Comparison of ENCODE assay signal across 8 cellular contexts in the genomic region with DNA sequence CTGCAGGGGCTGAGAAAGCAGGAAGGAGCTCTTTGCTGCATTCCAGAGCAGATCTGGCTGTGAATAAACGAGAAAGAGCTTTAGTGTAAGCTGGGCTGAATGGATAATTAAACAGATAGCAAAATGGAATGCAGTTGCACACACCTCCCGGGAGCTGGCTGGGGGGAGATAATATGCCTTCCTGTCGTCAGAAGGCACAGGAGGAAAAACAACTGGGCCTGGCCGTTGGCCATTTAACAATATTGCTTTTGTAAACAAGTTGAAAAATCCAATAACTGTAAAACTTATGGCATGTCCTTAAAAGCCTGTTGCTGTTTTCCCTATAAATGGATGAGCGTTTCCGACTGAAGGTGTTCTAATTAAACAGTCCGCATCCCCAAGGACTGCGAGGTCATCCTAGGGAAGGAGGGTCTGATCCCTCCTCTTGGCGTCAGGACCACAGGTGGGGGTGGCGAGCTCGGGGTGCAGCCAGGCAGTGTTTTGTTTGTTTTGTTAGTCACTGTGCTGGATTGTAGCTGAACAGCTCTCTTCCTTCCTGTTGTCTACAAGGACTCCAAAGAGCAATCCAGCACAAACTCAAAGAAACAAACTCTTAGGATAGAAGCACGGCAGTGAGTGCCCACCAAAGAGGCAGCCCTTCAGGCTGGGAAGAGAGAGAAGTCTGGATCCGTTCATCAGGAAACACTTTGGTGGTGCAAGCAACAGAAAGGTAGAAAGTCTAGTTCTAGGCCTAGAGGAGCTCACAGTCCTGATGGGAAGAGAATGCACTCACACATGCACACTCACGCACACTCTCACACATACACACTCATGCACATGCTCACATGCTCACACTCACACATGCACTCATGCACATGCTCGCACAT.
A peak's percentile ranks its signal among the peaks of the same experiment; 100 is the strongest.
DNase-seq lines count a peak whose midpoint lies in the region; ATAC-seq and TF ChIP-seq lines count a peak whose summit lies in the region.

No MANE protein-coding gene starts in this region.

- CTCF ChIA-PET in CD4-positive, alpha-beta T cell (lab: Charles Lee) = no interaction called here

- POLR2A ChIA-PET in CD4-positive, alpha-beta T cell (lab: Charles Lee) = no interaction called here

- no peaks in the 10 kb centered on the region for H3K4me1 Mint-ChIP-seq in CD4-positive, alpha-beta T cell (ENCODE audit: low read depth)

- peaks cover 28% of the 10 kb centered on the region for H3K9me3 ChIP-seq in NT2/D1 (ENCODE audit: insufficient read depth, low read length)
- H3K9me3 ChIP-seq in osteoblast (ENCODE audit: low read depth, low read length) = peaks cover 5% of the 10 kb centered on the region
- peaks cover 11% of the 10 kb centered on the region for H3K9me3 ChIP-seq in CD4-positive, alpha-beta T cell (ENCODE audit: control insufficient read depth, low read length)

- H3K9ac ChIP-seq in NT2/D1 (ENCODE audit: insufficient read length, low read depth) = no peak overlapping the region

- no peaks in the 10 kb centered on the region for H3K36me3 Mint-ChIP-seq in CD4-positive, alpha-beta T cell (ENCODE audit: low read depth)

- DNase-seq in EH (ENCODE audit: low read depth) (peak; percentile 74), NT2/D1 (ENCODE audit: low read depth, low spot score) (peak; percentile 47), epithelial cell of prostate (ENCODE audit: low read depth, low spot score) (peak; percentile 33), osteoblast (ENCODE audit: insufficient read length, low spot score, missing footprints) (peak; percentile 84), NCI-H2029 (lab: John Stamatoyannopoulos, UW) (no peak), HUDEP-2 (lab: John Stamatoyannopoulos, UW; ENCODE audit: unreplicated experiment in 76 of 76) (no peak)
- DNase-seq in CD4-positive, alpha-beta T cell = no peak

- H3K36me3 ChIP-seq in NT2/D1 (ENCODE audit: insufficient read depth, insufficient read length, low read length) = no peaks in the 10 kb centered on the region
- H3K36me3 ChIP-seq in osteoblast (ENCODE audit: insufficient read depth, low read length) = no peaks in the 10 kb centered on the region

- no peaks in the 10 kb centered on the region for H3K9me3 Mint-ChIP-seq in CD4-positive, alpha-beta T cell

- no peaks in the 10 kb centered on the region for H3K27me3 Mint-ChIP-seq in CD4-positive, alpha-beta T cell

- no peak overlapping the region for H3K4me3 Mint-ChIP-seq in CD4-positive, alpha-beta T cell

- H3K27me3 ChIP-seq in NT2/D1 (ENCODE audit: insufficient read depth, insufficient read length) (no peaks in the 10 kb centered on the region), osteoblast (ENCODE audit: insufficient read depth, low read length) (no peaks in the 10 kb centered on the region)
- no peaks in the 10 kb centered on the region for H3K27me3 ChIP-seq in CD4-positive, alpha-beta T cell (ENCODE audit: control insufficient read depth, insufficient read depth, low read length)

- no peak for ATAC-seq in HG02970 (IDR thresholded peaks at IDR 0.05; ENCODE audit: low FRiP score, unreplicated experiment)
- no peak for ATAC-seq in CD4-positive, alpha-beta T cell (ENCODE audit: poor library complexity)

- H3K4me1 ChIP-seq in NT2/D1 (ENCODE audit: insufficient read depth, insufficient read length) = peaks cover 7% of the 10 kb centered on the region
- H3K4me1 ChIP-seq in osteoblast (ENCODE audit: insufficient read depth, low read length) = peaks cover 41% of the 10 kb centered on the region

- peak overlapping the region; percentile 71 for H3K4me2 ChIP-seq in osteoblast (ENCODE audit: insufficient read depth, low read length)

- intact Hi-C loops in CD4-positive, alpha-beta T cell (cut with DNase I, micrococcal nuclease) = no loop called here

- H4K20me1 ChIP-seq in osteoblast (ENCODE audit: insufficient read depth, low read length) = no peaks in the 10 kb centered on the region

- peak overlapping the region; percentile 77 for H3K27ac ChIP-seq in epithelial cell of prostate
- peak overlapping the region; percentile 29 for H3K27ac ChIP-seq in osteoblast (ENCODE audit: low read depth, low read length)
- no peak overlapping the region for H3K27ac ChIP-seq in CD4-positive, alpha-beta T cell (ENCODE audit: low read depth, low read length)

- H2AFZ ChIP-seq in osteoblast (ENCODE audit: low read length) = peak overlapping the region; percentile 54

- no peaks in the 10 kb centered on the region for H3K79me2 ChIP-seq in osteoblast (ENCODE audit: insufficient read depth, low read length)

- H3K27ac Mint-ChIP-seq in CD4-positive, alpha-beta T cell = no peak overlapping the region

- TF ChIP-seq CTCF in osteoblast (IDR thresholded peaks at IDR 0.05; ENCODE audit: extremely low read depth, low read depth, low read length) = no peak
- TF ChIP-seq CTCF in CD4-positive, alpha-beta T cell (IDR thresholded peaks at IDR 0.05) = no peak

- H3K4me3 ChIP-seq in NT2/D1 (ENCODE audit: insufficient read length, low read depth) (no peak overlapping the region), osteoblast (ENCODE audit: insufficient read depth, low read length) (peak overlapping the region; percentile 42)

Comparison
In these comparisons a context has a peak if more than half of its experiments do, and no peak if none do; other contexts are left out.
1. DNase-seq: peak in EH (single experiment), NT2/D1 (single experiment), epithelial cell of prostate (single experiment) and osteoblast (single experiment); none in NCI-H2029 (single experiment), HUDEP-2 (0 of 76) and CD4-positive, alpha-beta T cell (0 of 10).